ENCODE assay signal across 8 cellular contexts in the genomic region with DNA sequence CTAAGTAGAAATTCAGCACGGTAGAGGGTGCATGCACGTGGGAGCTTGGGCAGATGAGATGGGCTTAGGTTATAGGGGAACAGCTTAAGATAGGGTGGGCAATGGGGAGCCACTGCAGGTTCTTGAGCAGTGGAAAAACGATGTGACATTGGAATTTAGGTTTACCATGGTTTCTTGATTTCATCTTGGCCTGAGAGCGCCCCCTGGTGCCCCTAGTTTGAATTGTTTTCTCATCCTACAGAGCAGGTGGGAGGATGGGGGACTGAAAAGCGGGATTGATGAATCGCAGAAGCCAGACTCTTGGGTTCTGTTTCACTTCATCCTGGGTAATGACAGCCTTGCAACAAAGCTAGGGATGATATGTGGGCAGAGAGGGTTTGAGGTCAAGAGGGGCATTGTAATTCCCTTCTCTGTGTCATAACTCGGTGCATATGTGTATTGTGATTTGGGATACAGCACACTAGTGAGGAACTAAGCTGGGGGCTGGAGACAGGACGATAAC. TPM values are rescaled to one million over a fixed set of nuclear protein-coding genes. Genes with fewer than 3 reads are reported as not detected.
DNase-seq lines count a peak whose midpoint lies in the region; ATAC-seq and TF ChIP-seq lines count a peak whose summit lies in the region.

No MANE protein-coding gene starts in this region.

- H3F3A ChIP-seq in GM23248 (ENCODE audit: insufficient read depth): 0 out of 2 replicates have a peak, but pooled peaks cover 18% of the 10 kb centered on the region

- POLR2A ChIA-PET in activated CD4-positive, alpha-beta memory T cell treated with anti-CD3 and anti-CD28 coated beads, Interleukin-2, amount 10 ng/mL, durations not matched to agents 7 days and 5 days (lab: Charles Lee): interaction anchor here (0.9 to 3.5 kb wide), 8 partner anchors 11 to 229 kb away, joined by 3 to 17 read pairs (median 4); partner anchors contain the start of genes CBL and RNF26

- in situ Hi-C loops in GM23248 (cut with MboI): no loop called here

- H3K9me3 Mint-ChIP-seq in activated CD4-positive, alpha-beta memory T cell treated with anti-CD3 and anti-CD28 coated beads, Interleukin-2, amount 10 ng/mL, durations not matched to agents 7 days and 5 days: no peaks in the 10 kb centered on the region

- DNase-seq in AG08396 (ENCODE audit: low spot score) (peak; percentile 74), GM23248 (peak; percentile 72), NCI-H748 (lab: John Stamatoyannopoulos, UW; ENCODE audit: unreplicated experiment) (peak; percentile 62), mucosa of descending colon (peak in 2 of 3 donors; percentile 66 to 91)
- peak; percentile 83 for DNase-seq in activated CD4-positive, alpha-beta memory T cell treated with anti-CD3 and anti-CD28 coated beads, Interleukin-2, amount 10 ng/mL, durations not matched to agents 7 days and 5 days
- peak; percentile 78 for DNase-seq in effector CD8-positive, alpha-beta T cell (lab: John Stamatoyannopoulos, UW)
- peak; percentile 71 for DNase-seq in stimulated activated CD8-positive, alpha-beta memory T cell treated with anti-CD3 and anti-CD28 coated beads, Interleukin-7, amount 100 ng/mL, for 24 hours (ENCODE audit: low read depth)

- H3K36me3 ChIP-seq in GM23248 (ENCODE audit: low read depth) (no peaks in the 10 kb centered on the region), mucosa of descending colon (ENCODE audit: low read depth) (no peaks in the 10 kb centered on the region)

- no peak overlapping the region for H3K4me3 ChIP-seq in GM23248
- H3K4me3 ChIP-seq in mucosa of descending colon: no peak overlapping the region

- H3K9me2 ChIP-seq in GM23248 (ENCODE audit: insufficient read depth): no peaks in the 10 kb centered on the region

- no peaks in the 10 kb centered on the region for H3K36me3 Mint-ChIP-seq in activated CD4-positive, alpha-beta memory T cell treated with anti-CD3 and anti-CD28 coated beads, Interleukin-2, amount 10 ng/mL, durations not matched to agents 7 days and 5 days (ENCODE audit: low read depth)

- H3K4me1 Mint-ChIP-seq in activated CD4-positive, alpha-beta memory T cell treated with anti-CD3 and anti-CD28 coated beads, Interleukin-2, amount 10 ng/mL, durations not matched to agents 7 days and 5 days: peaks cover 35% of the 10 kb centered on the region

- H3K27me3 Mint-ChIP-seq in activated CD4-positive, alpha-beta memory T cell treated with anti-CD3 and anti-CD28 coated beads, Interleukin-2, amount 10 ng/mL, durations not matched to agents 7 days and 5 days: peaks cover 9% of the 10 kb centered on the region

- H3K79me2 ChIP-seq in GM23248 (ENCODE audit: insufficient read depth): no peaks in the 10 kb centered on the region

- no peak overlapping the region for H3K9ac ChIP-seq in GM23248

- no peaks in the 10 kb centered on the region for H4K20me1 ChIP-seq in GM23248 (ENCODE audit: insufficient read depth)

- H3K4me3 Mint-ChIP-seq in activated CD4-positive, alpha-beta memory T cell treated with anti-CD3 and anti-CD28 coated beads, Interleukin-2, amount 10 ng/mL, durations not matched to agents 7 days and 5 days: no peak overlapping the region

- intact Hi-C loops in mucosa of descending colon (cut with DNase I, micrococcal nuclease): loop anchor here in 1 of 2 donors (10.0 kb wide), 1 partner anchor 119 kb away; the partner anchor contains the start of gene CBL

- CTCF ChIA-PET in activated CD4-positive, alpha-beta memory T cell treated with anti-CD3 and anti-CD28 coated beads, Interleukin-2, amount 10 ng/mL, durations not matched to agents 7 days and 5 days (lab: Charles Lee): interaction anchor here (0.9 to 10.8 kb wide), 30 partner anchors 8 to 257 kb away, joined by 3 to 136 read pairs (median 6); partner anchors contain the start of genes C1QTNF5, CBL, DPAGT1 and HINFP

- ATAC-seq in mucosa of descending colon (peak; percentile 32), GM19324 (IDR thresholded peaks at IDR 0.05; ENCODE audit: low FRiP score, unreplicated experiment) (no peak)

- no peaks in the 10 kb centered on the region for H3K27me3 ChIP-seq in GM23248 (replicated peaks; ENCODE audit: insufficient read depth)

- H3K4me1 ChIP-seq in GM23248 (ENCODE audit: insufficient read depth) (peaks cover 20% of the 10 kb centered on the region), mucosa of descending colon (ENCODE audit: low read depth) (peaks cover 14% of the 10 kb centered on the region)

- TF ChIP-seq CTCF in mucosa of descending colon (IDR thresholded peaks at IDR 0.05): peak; percentile 69

- H3K9me3 ChIP-seq in GM23248 (ENCODE audit: low read depth): no peaks in the 10 kb centered on the region
- H3K9me3 ChIP-seq in mucosa of descending colon: no peaks in the 10 kb centered on the region

- no peak overlapping the region for H3K27ac ChIP-seq in GM23248

- H2AFZ ChIP-seq in GM23248: no peak overlapping the region

- H3K4me2 ChIP-seq in GM23248 (ENCODE audit: unreplicated experiment): no peak overlapping the region

- WGBS in GM23248 (ENCODE audit: low coverage in 1 of 2, low lambda C conversion rate in 2 of 2, missing lambda C conversion rate in 2 of 2), 2 experiments: 4 to 6% methylated on average over 8 of the region's 8 CpGs

- no peak overlapping the region for H3K27ac Mint-ChIP-seq in activated CD4-positive, alpha-beta memory T cell treated with anti-CD3 and anti-CD28 coated beads, Interleukin-2, amount 10 ng/mL, durations not matched to agents 7 days and 5 days

RNA-seq across cellular contexts. Expression of gene MCAM, which starts 6.7 kb away (rescaled TPM):
- 40.4 and 61.3 TPM in 2 replicates for total RNA-seq in GM23248 (2014; rRNA removed; shearing (Covaris generic))
- 8.6 and 10.5 TPM in 2 replicates for polyA plus RNA-seq in GM23248 (2016; fragmentation: Nextera tagmentation; extraction: Ambion mirVana)
- total RNA-seq in activated CD4-positive, alpha-beta memory T cell treated with anti-CD3 and anti-CD28 coated beads, Interleukin-2, amount 10 ng/mL, durations not matched to agents 7 days and 5 days: 1 to 10 TPM; 6.5 to 6.6 TPM
- total RNA-seq in mucosa of descending colon: 100 to 1,000 TPM in 1 of 3 donors, 10 to 100 TPM in 1, 1 to 10 TPM in 1; 9.7 to 186 (median 32.5) TPM

RNA-seq across cellular contexts. Expression of gene RNF26, which starts 10.7 kb away (rescaled TPM):
- total RNA-seq in GM23248 (2014; rRNA removed; shearing (Covaris generic)): 6.4 and 8.0 TPM in 2 replicates
- polyA plus RNA-seq in GM23248 (2016; fragmentation: Nextera tagmentation; extraction: Ambion mirVana): 49.5 and 53.1 TPM in 2 replicates
- total RNA-seq in activated CD4-positive, alpha-beta memory T cell treated with anti-CD3 and anti-CD28 coated beads, Interleukin-2, amount 10 ng/mL, durations not matched to agents 7 days and 5 days: 10 to 100 TPM; 33.5 to 35.1 TPM
- 10 to 100 TPM; 20.7 to 24.7 (median 23.7) TPM for total RNA-seq in mucosa of descending colon

RNA-seq across cellular contexts. Expression of gene C1QTNF5, which starts 17.1 kb away (rescaled TPM):
- total RNA-seq in GM23248 (2014; rRNA removed; shearing (Covaris generic)): 23.4 and 27.9 TPM in 2 replicates
- polyA plus RNA-seq in GM23248 (2016; fragmentation: Nextera tagmentation; extraction: Ambion mirVana): 4.5 and 6.2 TPM in 2 replicates
- total RNA-seq in activated CD4-positive, alpha-beta memory T cell treated with anti-CD3 and anti-CD28 coated beads, Interleukin-2, amount 10 ng/mL, durations not matched to agents 7 days and 5 days: not detected
- total RNA-seq in mucosa of descending colon: 10 to 100 TPM in 1 of 3 donors, 1 to 10 TPM in 2; 5.1 to 13.9 (median 9.3) TPM

RNA-seq across cellular contexts. Expression of gene MFRP, which starts 22.9 kb away (rescaled TPM):
- 0.13 TPM in 1 of 2 replicates, not detected in the other for total RNA-seq in GM23248 (2014; rRNA removed; shearing (Covaris generic))
- not detected in 2 replicates for polyA plus RNA-seq in GM23248 (2016; fragmentation: Nextera tagmentation; extraction: Ambion mirVana)
- total RNA-seq in activated CD4-positive, alpha-beta memory T cell treated with anti-CD3 and anti-CD28 coated beads, Interleukin-2, amount 10 ng/mL, durations not matched to agents 7 days and 5 days: not detected
- total RNA-seq in mucosa of descending colon: not detected

RNA-seq across cellular contexts. Expression of gene USP2, which starts 57.9 kb away (rescaled TPM):
- total RNA-seq in GM23248 (2014; rRNA removed; shearing (Covaris generic)): not detected in 2 replicates
- 0.30 and 0.33 TPM in 2 replicates for polyA plus RNA-seq in GM23248 (2016; fragmentation: Nextera tagmentation; extraction: Ambion mirVana)
- under 1 TPM; 0.48 to 0.53 TPM for total RNA-seq in activated CD4-positive, alpha-beta memory T cell treated with anti-CD3 and anti-CD28 coated beads, Interleukin-2, amount 10 ng/mL, durations not matched to agents 7 days and 5 days
- total RNA-seq in mucosa of descending colon: 10 to 100 TPM; 16.9 to 84.3 (median 26.7) TPM

Comparison
In these comparisons a context has a peak if more than half of its experiments do, and no peak if none do; other contexts are left out.
1. RNA of gene C1QTNF5, which starts 17.1 kb away (total RNA-seq): 23.4 to 27.9 TPM in GM23248 and 5.1 to 13.9 TPM in mucosa of descending colon; not detected in activated CD4-positive, alpha-beta memory T cell treated with anti-CD3 and anti-CD28 coated beads, Interleukin-2, amount 10 ng/mL, durations not matched to agents 7 days and 5 days; every median in the first group is over 4 times any median in the second.
2. Peak in every context shown above with its lines, with median percentiles within 50 percentile points of each other: DNase-seq.